In the genomic region with DNA sequence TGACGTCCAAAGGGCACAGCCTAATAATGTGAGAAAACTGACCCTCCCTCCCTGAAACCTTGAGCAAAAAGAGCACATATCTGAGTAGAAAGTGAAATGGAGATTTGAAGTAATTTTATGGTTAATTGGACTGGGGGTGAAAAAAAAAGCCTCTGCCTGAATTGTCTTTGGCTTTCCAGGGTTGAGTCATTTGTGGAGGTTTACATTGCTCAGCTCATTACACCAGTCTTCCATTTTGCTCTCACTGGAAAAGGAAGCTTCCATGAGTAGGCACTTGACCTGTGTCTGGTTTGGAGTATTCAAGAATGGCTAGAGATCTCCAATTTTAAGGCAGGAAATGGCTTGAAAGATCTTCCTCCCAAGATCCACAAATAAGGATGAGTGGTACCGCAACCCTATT, we compare ENCODE assay signal across 18 cellular contexts.
"Had no signal": no experiment of that assay in that cellular context is flagged by ENCODE, and none has a peak within 500 bp of the region (broad histone marks: within the 10 kb centered on the region; RNA-seq: fewer than 3 reads in every experiment).

No MANE protein-coding gene starts in this region.

- H3K4me2 ChIP-seq: hepatocyte had no signal

- H3K4me1 ChIP-seq: body of pancreas, colonic mucosa, left lung, upper lobe of right lung had no signal

- DNase-seq: activated CD4-positive, alpha-beta T cell treated with anti-CD3 and anti-CD28 coated beads, Interleukin-2, amount 10 ng/mL, durations not matched to agents 24 days and 14 days; activated CD4-positive, CD25-positive, alpha-beta regulatory T cell; activated CD8-positive, alpha-beta memory T cell treated with anti-CD3 and anti-CD28 coated beads, Interleukin-2, amount 50 U/mL, for 48 hours; activated CD8-positive, alpha-beta T cell treated with anti-CD3 and anti-CD28 coated beads, Interleukin-2, amount 10 ng/mL, durations not matched to agents 7 days and 5 days; activated gamma-delta T cell; activated T-cell treated with anti-CD3 and anti-CD28 coated beads, Interleukin-2, amount 50 U/mL, for 72 hours; body of pancreas; central memory CD4-positive, alpha-beta T cell; colonic mucosa; kidney; left lung; stimulated activated CD4-positive, alpha-beta T cell treated with anti-CD3 and anti-CD28 coated beads, Interleukin-1b, Interleukin-23, amount 100 ng/mL, for 48 hours; upper lobe of right lung had no signal

- H2AFZ ChIP-seq: hepatocyte had no signal

- H3K27ac Mint-ChIP-seq: activated CD4-positive, alpha-beta T cell treated with anti-CD3 and anti-CD28 coated beads, Interleukin-2, amount 10 ng/mL, durations not matched to agents 24 days and 14 days; activated CD8-positive, alpha-beta T cell treated with anti-CD3 and anti-CD28 coated beads, Interleukin-2, amount 10 ng/mL, durations not matched to agents 7 days and 5 days; activated naive CD4-positive, alpha-beta T cell treated with anti-CD3 and anti-CD28 coated beads, Interleukin-2, amount 50 U/mL, for 72 hours; activated T-cell treated with anti-CD3 and anti-CD28 coated beads, Interleukin-2, amount 50 U/mL, for 72 hours; natural killer cell treated with Interleukin-12 subunit alpha and Interleukin-12 subunit beta and Interleukin-15 and Interleukin-18, amount 100 ng/mL, for 72 hours had no signal

- H3K27ac ChIP-seq: body of pancreas, colonic mucosa, hepatocyte, left lung, thoracic aorta, upper lobe of right lung had no signal

- H3K27me3 Mint-ChIP-seq: activated CD4-positive, alpha-beta T cell treated with anti-CD3 and anti-CD28 coated beads, Interleukin-2, amount 10 ng/mL, durations not matched to agents 24 days and 14 days; natural killer cell treated with Interleukin-12 subunit alpha and Interleukin-12 subunit beta and Interleukin-15 and Interleukin-18, amount 100 ng/mL, for 72 hours had no signal

- H3K4me3 ChIP-seq: body of pancreas, colonic mucosa, hepatocyte, left lung, thoracic aorta, upper lobe of right lung had no signal

- H3K27me3 ChIP-seq: body of pancreas, colonic mucosa, hepatocyte, left lung, upper lobe of right lung had no signal

- ATAC-seq: activated CD8-positive, alpha-beta T cell treated with anti-CD3 and anti-CD28 coated beads, Interleukin-2, amount 10 ng/mL, durations not matched to agents 7 days and 5 days; activated naive CD4-positive, alpha-beta T cell treated with anti-CD3 and anti-CD28 coated beads, Interleukin-2, amount 50 U/mL, for 72 hours; activated T-cell treated with anti-CD3 and anti-CD28 coated beads, Interleukin-2, amount 50 U/mL, for 72 hours; body of pancreas; esophagus mucosa; left lung; natural killer cell treated with Interleukin-12 subunit alpha and Interleukin-12 subunit beta and Interleukin-15 and Interleukin-18, amount 100 ng/mL, for 72 hours; upper lobe of right lung had no signal

- H3K9me3 Mint-ChIP-seq: activated CD4-positive, alpha-beta T cell treated with anti-CD3 and anti-CD28 coated beads, Interleukin-2, amount 10 ng/mL, durations not matched to agents 24 days and 14 days; activated naive CD4-positive, alpha-beta T cell treated with anti-CD3 and anti-CD28 coated beads, Interleukin-2, amount 50 U/mL, for 72 hours; activated T-cell treated with anti-CD3 and anti-CD28 coated beads, Interleukin-2, amount 50 U/mL, for 72 hours; natural killer cell treated with Interleukin-12 subunit alpha and Interleukin-12 subunit beta and Interleukin-15 and Interleukin-18, amount 100 ng/mL, for 72 hours had no signal

- H3K36me3 ChIP-seq: colonic mucosa, left lung, thoracic aorta, upper lobe of right lung had no signal

- H3K36me3 Mint-ChIP-seq: activated naive CD4-positive, alpha-beta T cell treated with anti-CD3 and anti-CD28 coated beads, Interleukin-2, amount 50 U/mL, for 72 hours; natural killer cell treated with Interleukin-12 subunit alpha and Interleukin-12 subunit beta and Interleukin-15 and Interleukin-18, amount 100 ng/mL, for 72 hours had no signal

- H3K4me1 Mint-ChIP-seq: activated CD4-positive, alpha-beta T cell treated with anti-CD3 and anti-CD28 coated beads, Interleukin-2, amount 10 ng/mL, durations not matched to agents 24 days and 14 days had no signal

- H3K9me3 ChIP-seq: body of pancreas, colonic mucosa, left lung, thoracic aorta, upper lobe of right lung had no signal

- H3K4me3 Mint-ChIP-seq: activated CD4-positive, alpha-beta T cell treated with anti-CD3 and anti-CD28 coated beads, Interleukin-2, amount 10 ng/mL, durations not matched to agents 24 days and 14 days; activated CD8-positive, alpha-beta T cell treated with anti-CD3 and anti-CD28 coated beads, Interleukin-2, amount 10 ng/mL, durations not matched to agents 7 days and 5 days; activated T-cell treated with anti-CD3 and anti-CD28 coated beads, Interleukin-2, amount 50 U/mL, for 72 hours; natural killer cell treated with Interleukin-12 subunit alpha and Interleukin-12 subunit beta and Interleukin-15 and Interleukin-18, amount 100 ng/mL, for 72 hours had no signal
